30 cellular contexts compared by ENCODE assay signal in genomic region chr3:65935724-65936123, GRCh38.
A peak's percentile ranks its signal among the peaks of the same experiment; 100 is the strongest.
DNase-seq lines count a peak whose midpoint lies in the region; ATAC-seq and TF ChIP-seq lines count a peak whose summit lies in the region.
"Had no signal": no experiment of that assay in that cellular context is flagged by ENCODE, and none has a peak within 500 bp of the region (broad histone marks: within the 10 kb centered on the region; RNA-seq: fewer than 3 reads in every experiment).

No MANE protein-coding gene starts in this region.

- H2AFZ ChIP-seq in HCT116 (ENCODE audit: low read depth, low read length, poor library complexity, severe bottlenecking): no peak overlapping the region
- H2AFZ ChIP-seq: parathyroid adenoma had no signal

- H3K4me3 ChIP-seq in BLaER1: no peak overlapping the region
- H3K4me3 ChIP-seq in HCT116 (replicated peaks in 1 of 2; ENCODE audit: low read depth in 1 of 2, low read length in 2 of 2): no peak overlapping the region
- H3K4me3 ChIP-seq in CD4-positive, alpha-beta memory T cell (ENCODE audit: low read length in 2 of 2): no peak overlapping the region
- H3K4me3 ChIP-seq: dorsolateral prefrontal cortex, HAP-1, left lung, right atrium auricular region, tibial nerve had no signal

- H3K36me3 ChIP-seq in BLaER1 (no peaks in the 10 kb centered on the region; the same call in 1 of the 2 replicates), HCT116 (ENCODE audit: control insufficient read depth in 1 of 2, insufficient read depth in 2 of 2, low read length in 2 of 2) (no peaks in the 10 kb centered on the region)
- H3K36me3 ChIP-seq in CD4-positive, alpha-beta memory T cell (ENCODE audit: insufficient read depth, low read length): no peaks in the 10 kb centered on the region
- H3K36me3 ChIP-seq: HAP-1, left lung, right atrium auricular region had no signal

- BruUV-seq in HCT116 (replicated peaks; lab: Mats Ljungman, UMichigan): no TSS peak

- no peak for TF ChIP-seq POLR2A in HCT116 (IDR thresholded peaks at IDR 0.05; ENCODE audit: borderline replicate concordance, extremely low read depth, insufficient read depth, insufficient read length)

- CTCF ChIA-PET in HCT116 (lab: Charles Lee): no interaction called here
- CTCF ChIA-PET in CD4-positive, alpha-beta memory T cell (lab: Charles Lee; ENCODE audit: partially characterized antibody): no interaction called here

- RAD21 ChIA-PET in HCT116 (lab: Charles Lee; ENCODE audit: low non-redundant PET in 1 of 2, low total read pairs in 2 of 2, uncharacterized antibody in 2 of 2, unreplicated experiment in 2 of 2): interaction anchor here in 1 of 2 experiments (0.6 kb wide), 1 partner anchor 12 kb away, joined by 4 read pairs; no protein-coding TSS in a partner anchor

- H3K9ac ChIP-seq in BLaER1: no peak overlapping the region
- H3K9ac ChIP-seq in HCT116 (ENCODE audit: low read length): no peak overlapping the region
- H3K9ac ChIP-seq: parathyroid adenoma had no signal

- H3K9me3 Mint-ChIP-seq in activated T-helper 17 cell treated with anti-CD3 and anti-CD28 coated beads, Interleukin-2, amount 50 U/mL, for 72 hours: peaks cover 9% of the 10 kb centered on the region
- peaks cover 0 to 14% (median 4%) of the 10 kb centered on the region in 8 donors for H3K9me3 Mint-ChIP-seq in CD4-positive, alpha-beta memory T cell
- H3K9me3 Mint-ChIP-seq: activated naive CD4-positive, alpha-beta T cell treated with anti-CD3 and anti-CD28 coated beads, Interleukin-2, amount 50 U/mL, for 24 hours had no signal

- intact Hi-C loops in HCT116 (cut with micrococcal nuclease): no loop called here
- intact Hi-C loops in left colon (cut with DNase I, micrococcal nuclease): no loop called here
- intact Hi-C loops in CD4-positive, alpha-beta memory T cell (cut with micrococcal nuclease): no loop called here

- H3K79me2 ChIP-seq in HCT116 (ENCODE audit: insufficient read depth, low read length): peaks cover 10% of the 10 kb centered on the region; the same call in 1 of the 2 replicates

- H3K4me1 ChIP-seq in BLaER1 (peaks cover 52% of the 10 kb centered on the region), HCT116 (ENCODE audit: control insufficient read depth in 1 of 2, insufficient read depth in 2 of 2, low read length in 2 of 2) (peaks cover 27 to 47% of the 10 kb centered on the region in 2 experiments)
- H3K4me1 ChIP-seq in CD4-positive, alpha-beta memory T cell (ENCODE audit: insufficient read depth, low read length): no peaks in the 10 kb centered on the region
- H3K4me1 ChIP-seq: HAP-1, parathyroid adenoma had no signal

- H3K4me2 ChIP-seq in BLaER1: 0 out of 2 replicates have a peak overlapping the region, but pooled peaks have one; percentile 3
- H3K4me2 ChIP-seq in HCT116 (ENCODE audit: low read length): no peak overlapping the region

- no peak overlapping the region for H3K27ac ChIP-seq in BLaER1
- H3K27ac ChIP-seq in HCT116 (ENCODE audit: low read depth, low read length): no peak overlapping the region
- no peak overlapping the region for H3K27ac ChIP-seq in CD4-positive, alpha-beta memory T cell (ENCODE audit: low read depth, low read length)
- H3K27ac ChIP-seq: dorsolateral prefrontal cortex, left lung, parathyroid adenoma, right atrium auricular region, tibial nerve, VCaP had no signal

- H3K27me3 Mint-ChIP-seq in activated T-helper 17 cell treated with anti-CD3 and anti-CD28 coated beads, Interleukin-2, amount 50 U/mL, for 72 hours: no peaks in the 10 kb centered on the region
- H3K27me3 Mint-ChIP-seq in CD4-positive, alpha-beta memory T cell: no peaks in the 10 kb centered on the region
- H3K27me3 Mint-ChIP-seq: B cell, brain had no signal

- POLR2A ChIA-PET in HCT116 (lab: Charles Lee): no interaction called here
- POLR2A ChIA-PET in CD4-positive, alpha-beta memory T cell (lab: Charles Lee; ENCODE audit: partially characterized antibody): no interaction called here

- no peak for DNase-seq in HCT116 (ENCODE audit: low read depth, low spot score)
- DNase-seq in left colon: no peak
- no peak for DNase-seq in HuH-7.5 (ENCODE audit: low spot score)
- no peak for DNase-seq in dermis blood vessel endothelial cell
- DNase-seq in CD4-positive, alpha-beta memory T cell: no peak
- DNase-seq: ACHN; activated CD4-positive, alpha-beta T cell treated with anti-CD3 and anti-CD28 coated beads for 4 hours; amniotic stem cell; DMS153; dorsolateral prefrontal cortex; glutamatergic neuron; left lung; NCI-H1092; NCI-H187 treated with DMSO at 0.1 percent for 48 hours; NCI-H2171 treated with DMSO at 0.1 percent for 48 hours; NCI-H510A; Right ventricle myocardium superior; stimulated activated CD4-positive, alpha-beta T cell treated with anti-CD3 and anti-CD28 coated beads, Interleukin-2, amount 100 ng/mL, for 24 hours; T1000 had no signal

- H3K27ac Mint-ChIP-seq in activated T-helper 17 cell treated with anti-CD3 and anti-CD28 coated beads, Interleukin-2, amount 50 U/mL, for 72 hours: no peak overlapping the region
- H3K27ac Mint-ChIP-seq in CD4-positive, alpha-beta memory T cell: no peak overlapping the region
- H3K27ac Mint-ChIP-seq: activated naive CD4-positive, alpha-beta T cell treated with anti-CD3 and anti-CD28 coated beads, Interleukin-2, amount 50 U/mL, for 24 hours; B cell; brain had no signal

- H3K9me2 ChIP-seq in HCT116 (ENCODE audit: insufficient read depth): no peaks in the 10 kb centered on the region

- TF ChIP-seq RAD21 in HCT116 (IDR thresholded peaks at IDR 0.05; ENCODE audit: low read depth): no peak

- H3K27me3 ChIP-seq in BLaER1 (0 out of 2 replicates have a peak, but pooled peaks cover 5% of the 10 kb centered on the region), HCT116 (ENCODE audit: insufficient read depth, low read length) (no peaks in the 10 kb centered on the region)
- H3K27me3 ChIP-seq in CD4-positive, alpha-beta memory T cell (ENCODE audit: insufficient read depth, low read length): no peaks in the 10 kb centered on the region
- H3K27me3 ChIP-seq: dorsolateral prefrontal cortex, left lung, right atrium auricular region, tibial nerve had no signal

- TF ChIP-seq CTCF in HCT116 (IDR thresholded peaks at IDR 0.05 in 2 of 3, conservative IDR thresholded peaks at IDR 0.05 in 1 of 3; ENCODE audit: borderline replicate concordance in 1 of 3, insufficient read depth in 1 of 3, low read depth in 2 of 3, low read length in 2 of 3): no peak

- H3K9me3 ChIP-seq in BLaER1 (peaks cover 46% of the 10 kb centered on the region), HCT116 (ENCODE audit: control insufficient read depth in 1 of 2, insufficient read depth in 1 of 2, low read depth in 1 of 2, low read length in 2 of 2) (no peaks in the 10 kb centered on the region)
- H3K9me3 ChIP-seq in CD4-positive, alpha-beta memory T cell (ENCODE audit: control insufficient read depth in 1 of 2, low read length in 2 of 2): no peaks in the 10 kb centered on the region

- ATAC-seq in HCT116 (no peak), left colon (peak; percentile 30), HG02938 (IDR thresholded peaks at IDR 0.05; ENCODE audit: unreplicated experiment) (no peak)
- ATAC-seq in activated T-helper 17 cell treated with anti-CD3 and anti-CD28 coated beads, Interleukin-2, amount 50 U/mL, for 72 hours (replicated peaks): peak; percentile 38
- ATAC-seq: left lung had no signal

- H3K4me3 Mint-ChIP-seq in activated T-helper 17 cell treated with anti-CD3 and anti-CD28 coated beads, Interleukin-2, amount 50 U/mL, for 72 hours: no peak overlapping the region
- H3K4me3 Mint-ChIP-seq in CD4-positive, alpha-beta memory T cell: no peak overlapping the region
- H3K4me3 Mint-ChIP-seq: activated naive CD4-positive, alpha-beta T cell treated with anti-CD3 and anti-CD28 coated beads, Interleukin-2, amount 50 U/mL, for 24 hours; B cell; brain had no signal

- H4K20me1 ChIP-seq in BLaER1 (peaks cover 58% of the 10 kb centered on the region), HCT116 (ENCODE audit: insufficient read depth) (no peaks in the 10 kb centered on the region)

- H3K4me1 Mint-ChIP-seq in activated T-helper 17 cell treated with anti-CD3 and anti-CD28 coated beads, Interleukin-2, amount 50 U/mL, for 72 hours: no peaks in the 10 kb centered on the region
- no peaks in the 10 kb centered on the region for H3K4me1 Mint-ChIP-seq in CD4-positive, alpha-beta memory T cell
- H3K4me1 Mint-ChIP-seq: activated naive CD4-positive, alpha-beta T cell treated with anti-CD3 and anti-CD28 coated beads, Interleukin-2, amount 50 U/mL, for 24 hours; B cell had no signal

- no peaks in the 10 kb centered on the region for H3K36me3 Mint-ChIP-seq in activated T-helper 17 cell treated with anti-CD3 and anti-CD28 coated beads, Interleukin-2, amount 50 U/mL, for 72 hours (ENCODE audit: low read depth)
- H3K36me3 Mint-ChIP-seq in CD4-positive, alpha-beta memory T cell: no peaks in the 10 kb centered on the region
- H3K36me3 Mint-ChIP-seq: activated naive CD4-positive, alpha-beta T cell treated with anti-CD3 and anti-CD28 coated beads, Interleukin-2, amount 50 U/mL, for 24 hours; brain had no signal

TF ChIP-seq in HCT116, 20 proteins besides CTCF, POLR2A, EP300 and RAD21 (continues in another document):
- TF ChIP-seq POLR2AphosphoS5 (IDR thresholded peaks at IDR 0.05; ENCODE audit: low read depth, low read length): no peak
- peak; percentile 32; the same call in 1 of the 2 replicates for TF ChIP-seq SP1 (IDR thresholded peaks at IDR 0.05; ENCODE audit: low read depth)
- TF ChIP-seq SIN3A (IDR thresholded peaks at IDR 0.05; ENCODE audit: low read depth): no peak
- no peak for TF ChIP-seq ATF3 (IDR thresholded peaks at IDR 0.05)
- peak; percentile 57; the same call in 1 of the 2 replicates for TF ChIP-seq CBX3 (IDR thresholded peaks at IDR 0.05; ENCODE audit: low read depth)
- no peak for TF ChIP-seq EGR1 (IDR thresholded peaks at IDR 0.05; ENCODE audit: low read depth)

Comparison
In these comparisons a context has a peak if more than half of its experiments do, and no peak if none do; other contexts are left out.
1. ATAC-seq: peak in activated T-helper 17 cell treated with anti-CD3 and anti-CD28 coated beads, Interleukin-2, amount 50 U/mL, for 72 hours (single experiment) and left colon (single experiment); none in HCT116 (single experiment) and HG02938 (single experiment).